Comparison of ENCODE assay signal across 26 cellular contexts in genomic region chr2:11407413-11407812, GRCh38. TPM values are rescaled to one million over a fixed set of nuclear protein-coding genes. Genes with fewer than 3 reads are reported as not detected.
A peak's percentile ranks its signal among the peaks of the same experiment; 100 is the strongest.
DNase-seq lines count a peak whose midpoint lies in the region; ATAC-seq and TF ChIP-seq lines count a peak whose summit lies in the region.
"Had no signal": no experiment of that assay in that cellular context is flagged by ENCODE, and none has a peak within 500 bp of the region (broad histone marks: within the 10 kb centered on the region; RNA-seq: fewer than 3 reads in every experiment).

No MANE protein-coding gene starts in this region.

- TF ChIP-seq POLR2A in breast epithelium (IDR thresholded peaks at IDR 0.05) = no peak
- no peak for TF ChIP-seq POLR2A in sigmoid colon (IDR thresholded peaks at IDR 0.05)
- no peak for TF ChIP-seq POLR2A in uterus (IDR thresholded peaks at IDR 0.05)

- H3K27ac ChIP-seq in breast epithelium = peak overlapping the region; percentile 52 to 73
- H3K27ac ChIP-seq in fibroblast of lung (ENCODE audit: insufficient read depth, low read length) = peak overlapping the region; percentile 74
- H3K27ac ChIP-seq in sigmoid colon = peak overlapping the region; percentile 15 to 75 (median 58)
- H3K27ac ChIP-seq in uterus = peak overlapping the region; percentile 80 to 87
- H3K27ac ChIP-seq: neutrophil, SK-N-MC had no signal

- POLR2A ChIA-PET in MCF 10A (lab: Yijun Ruan, JAX) = interaction anchor here (1.0 to 1.2 kb wide), 2 partner anchors 17 to 58 kb away, joined by 3 read pairs; partner anchors contain the start of gene E2F6
- POLR2A ChIA-PET in activated CD4-positive, alpha-beta T cell treated with anti-CD3 and anti-CD28 coated beads, Interleukin-2, amount 10 ng/mL, durations not matched to agents 7 days and 5 days (lab: Charles Lee) = no interaction called here
- POLR2A ChIA-PET in T-cell (lab: Charles Lee) = no interaction called here

- H3K9me3 ChIP-seq in breast epithelium = no peaks in the 10 kb centered on the region
- no peaks in the 10 kb centered on the region for H3K9me3 ChIP-seq in fibroblast of lung (ENCODE audit: control insufficient read depth, insufficient read depth, low read depth, low read length)
- H3K9me3 ChIP-seq in sigmoid colon = no peaks in the 10 kb centered on the region
- no peaks in the 10 kb centered on the region for H3K9me3 ChIP-seq in uterus
- H3K9me3 ChIP-seq: BE2C, left lung, neutrophil, Peyer's patch had no signal

- no peak overlapping the region for H2AFZ ChIP-seq in fibroblast of lung (ENCODE audit: low read length)

- H3K36me3 Mint-ChIP-seq in MCF 10A (ENCODE audit: insufficient read depth, unreplicated experiment) (no peaks in the 10 kb centered on the region), T-cell (no peaks in the 10 kb centered on the region)
- H3K36me3 Mint-ChIP-seq in activated CD4-positive, alpha-beta T cell treated with anti-CD3 and anti-CD28 coated beads, Interleukin-2, amount 10 ng/mL, durations not matched to agents 7 days and 5 days (ENCODE audit: low read depth) = no peaks in the 10 kb centered on the region

- no peak overlapping the region for H3K4me2 ChIP-seq in fibroblast of lung (ENCODE audit: extremely low read depth, insufficient read depth, low read length)

- H3K27ac Mint-ChIP-seq in MCF 10A (ENCODE audit: low read depth, unreplicated experiment) (no peak overlapping the region), T-cell (no peak overlapping the region)
- H3K27ac Mint-ChIP-seq in activated CD4-positive, alpha-beta T cell treated with anti-CD3 and anti-CD28 coated beads, Interleukin-2, amount 10 ng/mL, durations not matched to agents 7 days and 5 days = no peak overlapping the region
- H3K27ac Mint-ChIP-seq: activated CD8-positive, alpha-beta T cell treated with anti-CD3 and anti-CD28 coated beads for 36 hours; H9 had no signal

- H3K4me3 ChIP-seq in breast epithelium (no peak overlapping the region), fibroblast of lung (replicated peaks in 1 of 4; ENCODE audit: control extremely low read depth in 1 of 4, insufficient read depth in 1 of 4, low read depth in 3 of 4, low read length in 4 of 4) (no peak overlapping the region), sigmoid colon (no peak overlapping the region), uterus (no peak overlapping the region)
- H3K4me3 ChIP-seq: left lung, Peyer's patch, SK-N-MC had no signal

- no peak for DNase-seq in breast epithelium (ENCODE audit: low spot score in 2 of 2)
- no peak for DNase-seq in MCF 10A (ENCODE audit: unreplicated experiment)
- no peak for DNase-seq in fibroblast of lung (ENCODE audit: low read depth in 2 of 2)
- DNase-seq in sigmoid colon = no peak
- DNase-seq in uterus = no peak
- DNase-seq in activated CD4-positive, alpha-beta T cell treated with anti-CD3 and anti-CD28 coated beads, Interleukin-2, amount 10 ng/mL, durations not matched to agents 7 days and 5 days = no peak
- no peak for DNase-seq in stimulated activated CD4-positive, alpha-beta T cell treated with anti-CD3 and anti-CD28 coated beads, Interleukin-15, amount 100 ng/mL, for 24 hours
- no peak for DNase-seq in T-cell
- DNase-seq: 8988T; activated CD4-positive, CD25-positive, alpha-beta regulatory T cell; activated CD8-positive, alpha-beta T cell treated with anti-CD3 and anti-CD28 coated beads for 36 hours; activated T-cell treated with anti-CD3 and anti-CD28 coated beads, Interleukin-2, amount 50 U/mL, for 1 hour; COR-L47; effector CD8-positive, alpha-beta T cell; H9; left lung; NCI-H1105; NK-92 treated with Interleukin-12 subunit alpha and Interleukin-12 subunit beta, amount 100 ng/mL, for 24 hours; Peyer's patch; T1000; trophoblast cell had no signal

- no peaks in the 10 kb centered on the region for H3K27me3 Mint-ChIP-seq in MCF 10A (ENCODE audit: insufficient read depth, unreplicated experiment)
- peaks cover 5% of the 10 kb centered on the region for H3K27me3 Mint-ChIP-seq in activated CD4-positive, alpha-beta T cell treated with anti-CD3 and anti-CD28 coated beads, Interleukin-2, amount 10 ng/mL, durations not matched to agents 7 days and 5 days
- peaks cover 6 to 9% of the 10 kb centered on the region in 2 donors for H3K27me3 Mint-ChIP-seq in T-cell

- H3K4me1 Mint-ChIP-seq in MCF 10A (ENCODE audit: insufficient read depth, unreplicated experiment) = peaks cover 6% of the 10 kb centered on the region
- no peaks in the 10 kb centered on the region for H3K4me1 Mint-ChIP-seq in activated CD4-positive, alpha-beta T cell treated with anti-CD3 and anti-CD28 coated beads, Interleukin-2, amount 10 ng/mL, durations not matched to agents 7 days and 5 days
- H3K4me1 Mint-ChIP-seq in T-cell = no peaks in the 10 kb centered on the region
- H3K4me1 Mint-ChIP-seq: central memory CD8-positive, alpha-beta T cell had no signal

- H3K79me2 ChIP-seq in fibroblast of lung (ENCODE audit: control insufficient read depth, insufficient read depth, low read length) = no peaks in the 10 kb centered on the region

- H3K36me3 ChIP-seq in breast epithelium (no peaks in the 10 kb centered on the region), fibroblast of lung (ENCODE audit: control insufficient read depth, insufficient read depth, low read length) (no peaks in the 10 kb centered on the region), sigmoid colon (no peaks in the 10 kb centered on the region), uterus (no peaks in the 10 kb centered on the region)
- H3K36me3 ChIP-seq: BE2C, left lung, neutrophil, Peyer's patch had no signal

- no peak overlapping the region for H3K9ac ChIP-seq in fibroblast of lung (ENCODE audit: insufficient read depth, low read length)

- no TSS peak for BruUV-seq in MCF 10A (replicated peaks; lab: Mats Ljungman, UMichigan)

- no peak overlapping the region for H3K4me3 Mint-ChIP-seq in MCF 10A (ENCODE audit: unreplicated experiment)
- H3K4me3 Mint-ChIP-seq in activated CD4-positive, alpha-beta T cell treated with anti-CD3 and anti-CD28 coated beads, Interleukin-2, amount 10 ng/mL, durations not matched to agents 7 days and 5 days = no peak overlapping the region
- H3K4me3 Mint-ChIP-seq in T-cell = no peak overlapping the region
- H3K4me3 Mint-ChIP-seq: activated CD8-positive, alpha-beta T cell treated with anti-CD3 and anti-CD28 coated beads for 36 hours; central memory CD8-positive, alpha-beta T cell; H9 had no signal

- intact Hi-C loops in breast epithelium (cut with DNase I; ENCODE audit: low total_unique reads) (no loop called here), MCF 10A (cut with micrococcal nuclease) (no loop called here), sigmoid colon (cut with DNase I) (no loop called here), uterus (cut with DNase I; ENCODE audit: low total_unique reads) (no loop called here)

- H3K9me3 Mint-ChIP-seq in MCF 10A (ENCODE audit: unreplicated experiment) (no peaks in the 10 kb centered on the region), T-cell (no peaks in the 10 kb centered on the region)
- H3K9me3 Mint-ChIP-seq in activated CD4-positive, alpha-beta T cell treated with anti-CD3 and anti-CD28 coated beads, Interleukin-2, amount 10 ng/mL, durations not matched to agents 7 days and 5 days = no peaks in the 10 kb centered on the region
- H3K9me3 Mint-ChIP-seq: activated CD8-positive, alpha-beta T cell treated with anti-CD3 and anti-CD28 coated beads for 36 hours; central memory CD8-positive, alpha-beta T cell; H9 had no signal

- H3K4me1 ChIP-seq in breast epithelium = no peaks in the 10 kb centered on the region
- peaks cover 26% of the 10 kb centered on the region for H3K4me1 ChIP-seq in fibroblast of lung (ENCODE audit: control insufficient read depth, extremely low read depth, insufficient read depth, low read length)
- H3K4me1 ChIP-seq in sigmoid colon = peaks cover 0 to 28% (median 14%) of the 10 kb centered on the region in 4 donors
- peaks cover 4 to 6% of the 10 kb centered on the region in 2 donors for H3K4me1 ChIP-seq in uterus

- TF ChIP-seq CTCF in breast epithelium (IDR thresholded peaks at IDR 0.05) = no peak
- TF ChIP-seq CTCF in MCF 10A (IDR thresholded peaks at IDR 0.05; ENCODE audit: unreplicated experiment) = no peak
- TF ChIP-seq CTCF in fibroblast of lung (conservative IDR thresholded peaks at IDR 0.05 in 1 of 2, IDR thresholded peaks at IDR 0.05 in 1 of 2; ENCODE audit: low read depth in 1 of 2, low read length in 2 of 2) = no peak
- TF ChIP-seq CTCF in sigmoid colon (IDR thresholded peaks at IDR 0.05) = no peak
- TF ChIP-seq CTCF in uterus (IDR thresholded peaks at IDR 0.05) = no peak

- H4K20me1 ChIP-seq in fibroblast of lung (ENCODE audit: control insufficient read depth, extremely low read depth, insufficient read depth, low read length) = no peaks in the 10 kb centered on the region

- CTCF ChIA-PET in MCF 10A (lab: Yijun Ruan, JAX) (interaction anchor here (0.6 kb wide), 1 partner anchor 312 kb away, joined by 3 read pairs; no protein-coding TSS in a partner anchor), T-cell (lab: Charles Lee) (no interaction called here)
- CTCF ChIA-PET in activated CD4-positive, alpha-beta T cell treated with anti-CD3 and anti-CD28 coated beads, Interleukin-2, amount 10 ng/mL, durations not matched to agents 7 days and 5 days (lab: Charles Lee) = no interaction called here

- WGBS in sigmoid colon, 2 donors = 77 to 87% methylated on average over 6 of the region's 6 CpGs

- ATAC-seq in T-cell (replicated peaks in 1 of 4) = no peak
- ATAC-seq: activated CD8-positive, alpha-beta T cell treated with anti-CD3 and anti-CD28 coated beads for 36 hours; esophagus mucosa had no signal

- H3K27me3 ChIP-seq in breast epithelium (no peaks in the 10 kb centered on the region), fibroblast of lung (ENCODE audit: control insufficient read depth, insufficient read depth, low read length) (no peaks in the 10 kb centered on the region), sigmoid colon (no peaks in the 10 kb centered on the region), uterus (no peaks in the 10 kb centered on the region)
- H3K27me3 ChIP-seq: BE2C, left lung, neutrophil, Peyer's patch had no signal

- no peak for TF ChIP-seq EP300 in sigmoid colon (IDR thresholded peaks at IDR 0.05)

RNA-seq across cellular contexts. Expression of gene E2F6, which starts 58.5 kb away (rescaled TPM):
- 10 to 100 TPM; 21.1 to 25.0 (median 23.3) TPM for total RNA-seq in breast epithelium
- total RNA-seq in MCF 10A (2022) = 16.1 and 16.6 TPM in 2 replicates
- 10.2 and 11.0 TPM in 2 replicates for total RNA-seq in fibroblast of lung
- polyA plus RNA-seq in fibroblast of lung = 11.7 and 13.0 TPM in 2 replicates
- polyA plus RNA-seq in fibroblast of lung (2012) = 10.2 and 10.6 TPM in 2 replicates
- polyA minus RNA-seq in fibroblast of lung (ENCODE audit: low replicate concordance) = 0.74 and 2.3 TPM in 2 replicates
- 10 to 100 TPM; 11.8 to 24.2 (median 19.5) TPM for total RNA-seq in sigmoid colon
- 1 to 10 TPM; 3.6 to 5.5 (median 3.9) TPM for polyA plus RNA-seq in sigmoid colon
- 10 to 100 TPM; 10.2 to 25.0 (median 20.7) TPM for total RNA-seq in uterus
- 1 to 10 TPM; 6.6 to 7.3 TPM for total RNA-seq in activated CD4-positive, alpha-beta T cell treated with anti-CD3 and anti-CD28 coated beads, Interleukin-2, amount 10 ng/mL, durations not matched to agents 7 days and 5 days
- total RNA-seq in T-cell = 1 to 10 TPM; 4.8 to 9.5 (median 9.1) TPM
